ENCODE assay signal across 26 cellular contexts in genomic region chr2:189258604-189259003, GRCh38.
"Had no signal": no experiment of that assay in that cellular context is flagged by ENCODE, and none has a peak within 500 bp of the region (broad histone marks: within the 10 kb centered on the region; RNA-seq: fewer than 3 reads in every experiment).

No MANE protein-coding gene starts in this region.

- H3K4me3 Mint-ChIP-seq: effector memory CD8-positive, alpha-beta T cell; mesothelial cell of epicardium; naive B cell; natural killer cell treated with Interleukin-12 subunit alpha and Interleukin-12 subunit beta and Interleukin-15 and Interleukin-18, amount 100 ng/mL, for 72 hours; neural crest cell; stimulated activated naive B cell treated with anti-CD40 and anti-IgM and Interleukin-4, amounts not matched to agents 10 μg/mL and 1 μg/mL and 100 μg/mL, for 72 hours had no signal

- DNase-seq: cortex of kidney; effector memory CD8-positive, alpha-beta T cell; erythroblast; esophagus squamous epithelium; glutamatergic neuron; heart right ventricle; hippocampal formation; left cardiac atrium; left lung; mesenchymal stem cell; mucosa of descending colon; naive B cell; right lobe of liver; small intestine; stimulated activated CD4-positive, alpha-beta T cell treated with anti-CD3 and anti-CD28 coated beads, Interleukin-15, amount 100 ng/mL, for 24 hours; stimulated activated CD4-positive, alpha-beta T cell treated with anti-CD3 and anti-CD28 coated beads, Interleukin-2, amount 100 ng/mL, for 48 hours; stimulated activated naive B cell treated with anti-CD40 and anti-IgM and Interleukin-4, amounts not matched to agents 10 μg/mL and 1 μg/mL and 100 μg/mL, for 72 hours; stomach; thyroid gland; trophoblast cell had no signal

- H3K9me3 ChIP-seq: esophagus squamous epithelium, heart right ventricle, left lung, mucosa of descending colon, neutrophil, right lobe of liver, stomach, thyroid gland had no signal

- H3K27ac Mint-ChIP-seq: effector memory CD8-positive, alpha-beta T cell; mesothelial cell of epicardium; naive B cell; natural killer cell treated with Interleukin-12 subunit alpha and Interleukin-12 subunit beta and Interleukin-15 and Interleukin-18, amount 100 ng/mL, for 72 hours; progenitor cell of endocrine pancreas; stimulated activated naive B cell treated with anti-CD40 and anti-IgM and Interleukin-4, amounts not matched to agents 10 μg/mL and 1 μg/mL and 100 μg/mL, for 72 hours had no signal

- H3K4me3 ChIP-seq: esophagus squamous epithelium, heart right ventricle, left lung, mucosa of descending colon, right lobe of liver, stomach, thyroid gland had no signal

- H3K36me3 ChIP-seq: esophagus squamous epithelium, heart right ventricle, left lung, neutrophil, right lobe of liver, stomach, thyroid gland had no signal

- ATAC-seq: effector memory CD8-positive, alpha-beta T cell; heart right ventricle; left cardiac atrium; left lung; mucosa of descending colon; natural killer cell treated with Interleukin-12 subunit alpha and Interleukin-12 subunit beta and Interleukin-15 and Interleukin-18, amount 100 ng/mL, for 72 hours; right lobe of liver; stimulated activated naive B cell treated with anti-CD40 and anti-IgM and Interleukin-4, amounts not matched to agents 10 μg/mL and 1 μg/mL and 100 μg/mL, for 72 hours had no signal

- H3K36me3 Mint-ChIP-seq: mesothelial cell of epicardium; naive B cell; natural killer cell treated with Interleukin-12 subunit alpha and Interleukin-12 subunit beta and Interleukin-15 and Interleukin-18, amount 100 ng/mL, for 72 hours; stimulated activated naive B cell treated with anti-CD40 and anti-IgM and Interleukin-4, amounts not matched to agents 10 μg/mL and 1 μg/mL and 100 μg/mL, for 72 hours had no signal

- H3K9me3 Mint-ChIP-seq: mesothelial cell of epicardium; natural killer cell treated with Interleukin-12 subunit alpha and Interleukin-12 subunit beta and Interleukin-15 and Interleukin-18, amount 100 ng/mL, for 72 hours; neural crest cell; stimulated activated naive B cell treated with anti-CD40 and anti-IgM and Interleukin-4, amounts not matched to agents 10 μg/mL and 1 μg/mL and 100 μg/mL, for 72 hours had no signal

- H3K4me1 ChIP-seq: parathyroid adenoma, right lobe of liver had no signal

- H3K27me3 ChIP-seq: esophagus squamous epithelium, heart right ventricle, left lung, neutrophil, right lobe of liver, stomach, thyroid gland had no signal

- H3K27me3 Mint-ChIP-seq: effector memory CD8-positive, alpha-beta T cell; naive B cell; natural killer cell treated with Interleukin-12 subunit alpha and Interleukin-12 subunit beta and Interleukin-15 and Interleukin-18, amount 100 ng/mL, for 72 hours; progenitor cell of endocrine pancreas; stimulated activated naive B cell treated with anti-CD40 and anti-IgM and Interleukin-4, amounts not matched to agents 10 μg/mL and 1 μg/mL and 100 μg/mL, for 72 hours had no signal

- H3K4me1 Mint-ChIP-seq: naive B cell; stimulated activated naive B cell treated with anti-CD40 and anti-IgM and Interleukin-4, amounts not matched to agents 10 μg/mL and 1 μg/mL and 100 μg/mL, for 72 hours had no signal
